12 cellular contexts compared by ENCODE assay signal in genomic region chr6:122495612-122496011, GRCh38. TPM values are rescaled to one million over a fixed set of nuclear protein-coding genes. Genes with fewer than 3 reads are reported as not detected.
DNase-seq lines count a peak whose midpoint lies in the region; ATAC-seq, FAIRE-seq and TF ChIP-seq lines count a peak whose summit lies in the region.
"Had no signal": no experiment of that assay in that cellular context is flagged by ENCODE, and none has a peak within 500 bp of the region (broad histone marks: within the 10 kb centered on the region; RNA-seq: fewer than 3 reads in every experiment).

No MANE protein-coding gene starts in this region.

- ATAC-seq in GM18870 (IDR thresholded peaks at IDR 0.05; ENCODE audit: unreplicated experiment) (peak; percentile 77), GM21576 (IDR thresholded peaks at IDR 0.05; ENCODE audit: unreplicated experiment) (peak; percentile 54), HG03342 (IDR thresholded peaks at IDR 0.05; ENCODE audit: unreplicated experiment) (peak; percentile 67)
- ATAC-seq in activated naive CD8-positive, alpha-beta T cell treated with anti-CD3 and anti-CD28 coated beads, Interleukin-2, amount 50 U/mL, for 24 hours = peak; percentile 10

- no peaks in the 10 kb centered on the region for H3K36me3 ChIP-seq in breast epithelium

- H3K4me3 ChIP-seq in breast epithelium = no peak overlapping the region

- DNase-seq in activated naive CD8-positive, alpha-beta T cell treated with anti-CD3 and anti-CD28 coated beads, Interleukin-2, amount 50 U/mL, for 24 hours = no peak
- DNase-seq in breast epithelium (ENCODE audit: low spot score in 2 of 2) (no peak), HCEC 1CT (no peak), islet precursor cell (no peak), RCC 7860 (ENCODE audit: low spot score) (no peak)
- DNase-seq: activated CD4-positive, alpha-beta T cell treated with anti-CD3 and anti-CD28 coated beads for 4 hours; NCI-H2171 had no signal

- H3K9me3 Mint-ChIP-seq in activated naive CD8-positive, alpha-beta T cell treated with anti-CD3 and anti-CD28 coated beads, Interleukin-2, amount 50 U/mL, for 24 hours = peaks cover 27% of the 10 kb centered on the region

- no peak for TF ChIP-seq CTCF in breast epithelium (IDR thresholded peaks at IDR 0.05)

- intact Hi-C loops in breast epithelium (cut with DNase I; ENCODE audit: low total_unique reads) = no loop called here

- H3K27ac ChIP-seq in breast epithelium = peak overlapping the region in 1 of 2 donors; percentile 2

- H3K9me3 ChIP-seq in breast epithelium = peaks cover 1 to 22% of the 10 kb centered on the region in 2 donors

- H3K4me3 Mint-ChIP-seq in activated naive CD8-positive, alpha-beta T cell treated with anti-CD3 and anti-CD28 coated beads, Interleukin-2, amount 50 U/mL, for 24 hours = no peak overlapping the region

- no peaks in the 10 kb centered on the region for H3K27me3 Mint-ChIP-seq in activated naive CD8-positive, alpha-beta T cell treated with anti-CD3 and anti-CD28 coated beads, Interleukin-2, amount 50 U/mL, for 24 hours

- H3K27ac Mint-ChIP-seq in activated naive CD8-positive, alpha-beta T cell treated with anti-CD3 and anti-CD28 coated beads, Interleukin-2, amount 50 U/mL, for 24 hours = no peak overlapping the region

- FAIRE-seq in RCC 7860 (lab: Jason Lieb, UNC) = no peak
- FAIRE-seq: endometrium, HTR-8/SVneo had no signal

- no peaks in the 10 kb centered on the region for H3K36me3 Mint-ChIP-seq in activated naive CD8-positive, alpha-beta T cell treated with anti-CD3 and anti-CD28 coated beads, Interleukin-2, amount 50 U/mL, for 24 hours (ENCODE audit: low read depth)

- no peaks in the 10 kb centered on the region for H3K27me3 ChIP-seq in breast epithelium

- TF ChIP-seq POLR2A in breast epithelium (IDR thresholded peaks at IDR 0.05) = no peak

- H3K4me1 ChIP-seq in breast epithelium = no peaks in the 10 kb centered on the region

- no peaks in the 10 kb centered on the region for H3K4me1 Mint-ChIP-seq in activated naive CD8-positive, alpha-beta T cell treated with anti-CD3 and anti-CD28 coated beads, Interleukin-2, amount 50 U/mL, for 24 hours

RNA-seq across cellular contexts. Expression of gene SERINC1, which starts 24.0 kb away (rescaled TPM):
- total RNA-seq in breast epithelium = 100 to 1,000 TPM; 198 to 375 (median 242) TPM

Comparison
In these comparisons a context has a peak if more than half of its experiments do, and no peak if none do; other contexts are left out.
1. ATAC-seq: peak in every context shown above with its lines; median percentile 77 in GM18870; 67 in HG03342; 54 in GM21576; 10 in activated naive CD8-positive, alpha-beta T cell treated with anti-CD3 and anti-CD28 coated beads, Interleukin-2, amount 50 U/mL, for 24 hours.